14 cellular contexts compared by ENCODE assay signal in the genomic region with DNA sequence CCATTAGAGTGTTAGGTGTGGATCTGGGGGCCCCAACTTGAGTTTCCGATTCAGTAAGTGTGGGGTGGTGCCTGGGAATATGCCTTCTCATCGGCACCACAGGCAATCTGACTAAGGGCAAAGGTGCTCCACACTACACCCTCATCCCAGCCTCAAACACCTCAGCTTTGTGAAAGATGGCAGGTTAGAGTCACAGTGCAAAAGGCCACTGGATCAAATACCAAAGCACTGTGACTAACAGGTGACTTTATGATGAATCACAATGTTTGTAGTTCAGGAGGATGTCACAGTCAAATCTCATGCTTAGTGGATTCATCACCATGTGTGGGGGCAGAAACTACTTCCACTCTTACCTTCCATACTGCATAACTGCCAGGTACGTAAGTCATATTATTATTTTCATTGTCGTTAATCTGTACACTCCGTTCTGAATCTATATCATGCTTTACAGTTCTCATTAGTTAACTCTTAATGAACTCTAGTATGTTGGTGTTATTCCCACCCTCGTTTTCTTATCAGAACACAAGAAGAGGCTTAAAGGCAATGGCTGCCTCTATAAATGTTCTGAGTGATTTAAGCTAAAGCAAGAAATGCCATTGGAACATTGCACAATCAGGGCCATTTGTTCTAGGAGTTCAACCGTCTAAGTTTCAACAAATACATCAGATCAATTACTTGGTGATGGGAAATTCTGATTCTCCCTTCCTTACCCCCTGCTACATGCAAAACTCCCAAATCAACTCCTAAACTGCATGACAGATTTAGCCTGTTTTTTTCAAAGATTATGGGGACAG. TPM values are rescaled to one million over a fixed set of nuclear protein-coding genes. Genes with fewer than 3 reads are reported as not detected.
A peak's percentile ranks its signal among the peaks of the same experiment; 100 is the strongest.
DNase-seq lines count a peak whose midpoint lies in the region; ATAC-seq, FAIRE-seq and TF ChIP-seq lines count a peak whose summit lies in the region.
"Had no signal": no experiment of that assay in that cellular context is flagged by ENCODE, and none has a peak within 500 bp of the region (broad histone marks: within the 10 kb centered on the region; RNA-seq: fewer than 3 reads in every experiment).

No MANE protein-coding gene starts in this region.

- 29% methylated on average over 7 of the region's 7 CpGs for WGBS in HepG2 (ENCODE audit: low lambda C conversion rate)

- no peaks in the 10 kb centered on the region for H3K27me3 Mint-ChIP-seq in Calu3 (ENCODE audit: unreplicated experiment)

- no peaks in the 10 kb centered on the region for H3K36me3 Mint-ChIP-seq in Calu3 (ENCODE audit: insufficient read depth, unreplicated experiment)
- H3K36me3 Mint-ChIP-seq: activated naive CD8-positive, alpha-beta T cell; naive thymus-derived CD4-positive, alpha-beta T cell had no signal

- H3K9me3 ChIP-seq in adipocyte (ENCODE audit: control insufficient read depth, low read length) (no peaks in the 10 kb centered on the region), HepG2 (ENCODE audit: low read length) (no peaks in the 10 kb centered on the region)
- no peaks in the 10 kb centered on the region for H3K9me3 ChIP-seq in effector memory CD4-positive, alpha-beta T cell (ENCODE audit: control insufficient read depth, low read length)

- H3K36me3 ChIP-seq in adipocyte (ENCODE audit: control insufficient read depth, insufficient read depth, low read length, severe bottlenecking) (no peaks in the 10 kb centered on the region), HepG2 (replicated peaks in 1 of 2; ENCODE audit: control insufficient read depth in 1 of 2, insufficient read depth in 2 of 2, low read length in 2 of 2) (no peaks in the 10 kb centered on the region)
- H3K36me3 ChIP-seq in effector memory CD4-positive, alpha-beta T cell (ENCODE audit: control insufficient read depth, insufficient read depth, low read length): no peaks in the 10 kb centered on the region

- peak overlapping the region; percentile 43 for H3K4me3 Mint-ChIP-seq in Calu3 (ENCODE audit: low read depth, unreplicated experiment)
- H3K4me3 Mint-ChIP-seq: activated naive CD8-positive, alpha-beta T cell; H9; naive thymus-derived CD4-positive, alpha-beta T cell had no signal

- in situ Hi-C loops in HepG2 (cut with HindIII; ENCODE audit: extremely low pct_ligation_motif_present, low pct_unique_long_range_greater_than_20kb): no loop called here

- peak overlapping the region; percentile 52 for H3K27ac Mint-ChIP-seq in Calu3 (ENCODE audit: unreplicated experiment)
- H3K27ac Mint-ChIP-seq: activated naive CD8-positive, alpha-beta T cell; H9; naive thymus-derived CD4-positive, alpha-beta T cell had no signal

- FAIRE-seq in HepG2 (lab: Jason Lieb, UNC): no peak

- no peak overlapping the region for H3K4me2 ChIP-seq in HepG2 (ENCODE audit: low read depth, low read length)

- no peaks in the 10 kb centered on the region for H4K20me1 ChIP-seq in HepG2 (ENCODE audit: insufficient read depth, low read length)

- no peak for TF ChIP-seq RAD21 in HepG2 (CRISPR knock-in tag; IDR thresholded peaks at IDR 0.05)

- POLR2A ChIA-PET in HepG2 (lab: Yijun Ruan, JAX): no interaction called here

- ATAC-seq in HepG2: peak; percentile 70
- ATAC-seq: naive thymus-derived CD4-positive, alpha-beta T cell had no signal

- H3K27me3 ChIP-seq in adipocyte (replicated peaks; ENCODE audit: control insufficient read depth, insufficient read depth, low read length) (no peaks in the 10 kb centered on the region), HepG2 (ENCODE audit: control insufficient read depth in 1 of 2, insufficient read depth in 2 of 2, low read length in 2 of 2) (no peaks in the 10 kb centered on the region)
- no peaks in the 10 kb centered on the region for H3K27me3 ChIP-seq in effector memory CD4-positive, alpha-beta T cell (replicated peaks; ENCODE audit: control insufficient read depth, insufficient read depth, low read length, poor library complexity, severe bottlenecking)

- H3K4me1 ChIP-seq in adipocyte (ENCODE audit: control insufficient read depth, insufficient read depth, low read length) (peaks cover 22% of the 10 kb centered on the region), HepG2 (ENCODE audit: insufficient read depth, low read length) (no peaks in the 10 kb centered on the region)
- H3K4me1 ChIP-seq in effector memory CD4-positive, alpha-beta T cell (ENCODE audit: control insufficient read depth, insufficient read depth, low read length, poor library complexity, severe bottlenecking): no peaks in the 10 kb centered on the region

- TF ChIP-seq POLR2A in HepG2 (IDR thresholded peaks at IDR 0.05; ENCODE audit: insufficient read depth in 1 of 2, low read depth in 2 of 2, low read length in 2 of 2): no peak

- no peak overlapping the region for H3K4me3 ChIP-seq in adipocyte (ENCODE audit: low read length)
- no peak overlapping the region for H3K4me3 ChIP-seq in HepG2 (replicated peaks in 1 of 3; ENCODE audit: insufficient read depth in 1 of 3, low read depth in 2 of 3, low read length in 3 of 3)
- no peak overlapping the region for H3K4me3 ChIP-seq in effector memory CD4-positive, alpha-beta T cell (ENCODE audit: insufficient read depth, low read depth, low read length, poor library complexity, severe bottlenecking)

- TF ChIP-seq CTCF in Calu3 (IDR thresholded peaks at IDR 0.05; ENCODE audit: unreplicated experiment) (no peak), HepG2 (CRISPR knock-in tag; IDR thresholded peaks at IDR 0.05) (no peak)

- H3K9ac ChIP-seq in adipocyte (ENCODE audit: low read length) (no peak overlapping the region), HepG2 (ENCODE audit: insufficient read depth, low read depth, low read length) (no peak overlapping the region)

- no peaks in the 10 kb centered on the region for H3K9me3 Mint-ChIP-seq in Calu3 (ENCODE audit: low read depth, unreplicated experiment)
- H3K9me3 Mint-ChIP-seq: H9; naive thymus-derived CD4-positive, alpha-beta T cell had no signal

- no peaks in the 10 kb centered on the region for H3K79me2 ChIP-seq in HepG2 (ENCODE audit: insufficient read depth, low read length)

- no peak overlapping the region for H3K27ac ChIP-seq in HepG2 (ENCODE audit: extremely low read length, insufficient read depth, low read length)
- no peak overlapping the region for H3K27ac ChIP-seq in effector memory CD4-positive, alpha-beta T cell (ENCODE audit: insufficient read depth, low read length, poor library complexity, severe bottlenecking)
- H3K27ac ChIP-seq: VCaP had no signal

- CTCF ChIA-PET in Calu3 (lab: Charles Lee) (no interaction called here), HepG2 (lab: Yijun Ruan, JAX; ENCODE audit: low intra/inter-chr PET ratio, low total read pairs) (no interaction called here)

- TF ChIP-seq EP300 in HepG2 (IDR thresholded peaks at IDR 0.05; ENCODE audit: low read depth in 2 of 2, low read length in 2 of 2) (no peak), HepG2 (CRISPR knock-in tag; IDR thresholded peaks at IDR 0.05; ENCODE audit: borderline replicate concordance) (no peak)

- intact Hi-C loops in Calu3 (cut with micrococcal nuclease; ENCODE audit: unreplicated experiment): no loop called here
- intact Hi-C loops in HepG2 (cut with micrococcal nuclease; ENCODE audit: unreplicated experiment): no loop called here

- no peak overlapping the region for H2AFZ ChIP-seq in HepG2 (ENCODE audit: low read length)

- DNase-seq in Calu3 (peak; percentile 35), HCEC 1CT (peak; percentile 69), adipocyte (ENCODE audit: low read depth) (peak; percentile 7), HepG2 (ENCODE audit: low spot score) (peak; percentile 40), cerebellum (ENCODE audit: low spot score) (no peak), NCI-H1930 (lab: John Stamatoyannopoulos, UW) (no peak), hepatic stellate cell (ENCODE audit: low spot score) (no peak)
- DNase-seq in effector memory CD4-positive, alpha-beta T cell: no peak
- DNase-seq: effector CD4-positive, alpha-beta T cell; H9; naive thymus-derived CD4-positive, alpha-beta T cell; NCI-H1417 had no signal

- no peaks in the 10 kb centered on the region for H3K4me1 Mint-ChIP-seq in Calu3 (ENCODE audit: low read depth, unreplicated experiment)

- BruUV-seq in Calu3 (replicated peaks; lab: Mats Ljungman, UMichigan) (TSS peak; percentile 84), HepG2 (replicated peaks; lab: Mats Ljungman, UMichigan) (no TSS peak)

TF ChIP-seq in HepG2, 621 proteins besides CTCF, POLR2A, EP300 and RAD21 (continues in another document):
- TF ChIP-seq ZNF136 (CRISPR knock-in tag; IDR thresholded peaks at IDR 0.05; ENCODE audit: low read depth) (no peak), RARA (CRISPR knock-in tag; IDR thresholded peaks at IDR 0.05) (0 out of 2 replicates have a peak, but pooled peaks have one; percentile 8), FOSL2 (CRISPR knock-in tag; IDR thresholded peaks at IDR 0.05) (peak; percentile 82), CEBPB (IDR thresholded peaks at IDR 0.05; ENCODE audit: borderline replicate concordance, low read depth, low read length) (peak; percentile 65; the same call in 1 of the 2 replicates)

RNA-seq across cellular contexts. Expression of gene PRKG2, which starts 50.2 kb away (rescaled TPM):
- total RNA-seq in Calu3 (2022): 0.76 and 1.5 TPM in 2 replicates
- 0.04 TPM in 1 of 2 replicates, not detected in the other for total RNA-seq in HepG2 (2016; rRNA removed; fragmentation: Illumina TruSeq; extraction: Trizol)
- not detected in 2 replicates for total RNA-seq in HepG2 (2016; cell fraction: cytosol; rRNA removed; fragmentation: Illumina TruSeq; extraction: Trizol; ENCODE audit: low read depth)
- not detected in 2 replicates for total RNA-seq in HepG2 (2016; cell fraction: insoluble cytoplasmic fraction; rRNA removed; fragmentation: Illumina TruSeq; extraction: Trizol)
- not detected in 2 replicates for total RNA-seq in HepG2 (2016; cell fraction: membrane; rRNA removed; fragmentation: Illumina TruSeq; extraction: Trizol)
- not detected in 2 replicates for total RNA-seq in HepG2 (2016; cell fraction: nucleus; rRNA removed; fragmentation: Illumina TruSeq; extraction: Trizol)
- polyA plus RNA-seq in HepG2 (2011; rRNA removed): 0.03 and 0.04 TPM in 2 replicates
- polyA plus RNA-seq in HepG2 (2011; cell fraction: cytosol; rRNA removed): 0.04 TPM in 1 of 2 replicates, not detected in the other
- polyA plus RNA-seq in HepG2 (2011; cell fraction: nucleus; rRNA removed): not detected in 2 replicates
- polyA plus RNA-seq in HepG2 (2012): 0.04 TPM in 1 of 2 replicates, not detected in the other
- not detected in 2 replicates for polyA plus RNA-seq in HepG2 (2016; cell fraction: cytosol; fragmentation: Illumina TruSeq; extraction: Trizol; ENCODE audit: low read depth)
- polyA plus RNA-seq in HepG2 (2016; cell fraction: insoluble cytoplasmic fraction; fragmentation: Illumina TruSeq; extraction: Trizol; ENCODE audit: low read depth): not detected in 2 replicates
- polyA plus RNA-seq in HepG2 (2016; cell fraction: membrane; fragmentation: Illumina TruSeq; extraction: Trizol; ENCODE audit: low read depth): 0.03 TPM in 1 of 2 replicates, not detected in the other
- polyA plus RNA-seq in HepG2 (2016; cell fraction: nucleus; fragmentation: Illumina TruSeq; extraction: Trizol; ENCODE audit: insufficient read depth, low read depth): not detected in 2 replicates
- polyA minus RNA-seq in HepG2 (2011; rRNA and poly(A)+ RNA removed; ENCODE audit: low replicate concordance): 0.08 TPM in 1 of 2 replicates, not detected in the other
- polyA minus RNA-seq in HepG2 (2011; cell fraction: cytosol; rRNA and poly(A)+ RNA removed): not detected in 2 replicates
- 0.77 TPM in 1 of 2 replicates, not detected in the other for polyA minus RNA-seq in HepG2 (2011; cell fraction: nucleus; rRNA and poly(A)+ RNA removed)
- 2.3 TPM for total RNA-seq in cerebellum

Comparison
In these comparisons a context has a peak if more than half of its experiments do, and no peak if none do; other contexts are left out.
1. DNase-seq: peak in Calu3 (single experiment), HCEC 1CT (single experiment), adipocyte (single experiment) and HepG2 (single experiment); none in effector memory CD4-positive, alpha-beta T cell (0 of 3), cerebellum (single experiment), NCI-H1930 (0 of 2) and hepatic stellate cell (single experiment).